In genomic region chr3:148408667-148409066, GRCh38 we compare ENCODE assay signal across 1 cellular context.
TF ChIP-seq lines count a peak whose summit lies in the region.

No MANE protein-coding gene starts in this region.

TF ChIP-seq in GM23338, 12 proteins besides CTCF, POLR2A, EP300 and RAD21:
- TF ChIP-seq ZNF462 (CRISPR knock-in tag; IDR thresholded peaks at IDR 0.05) (no peak), ZNF114 (CRISPR knock-in tag; IDR thresholded peaks at IDR 0.05) (no peak), ZNF331 (CRISPR knock-in tag; IDR thresholded peaks at IDR 0.05; ENCODE audit: low read depth) (no peak), JUNB (IDR thresholded peaks at IDR 0.05; ENCODE audit: unreplicated experiment) (no peak), EZH2 (IDR thresholded peaks at IDR 0.05; ENCODE audit: low read depth, unreplicated experiment) (no peak), POLR2AphosphoS5 (IDR thresholded peaks at IDR 0.05; ENCODE audit: low read depth) (no peak), EZH2phosphoT487 (IDR thresholded peaks at IDR 0.05; ENCODE audit: unreplicated experiment) (no peak), STAT1 (IDR thresholded peaks at IDR 0.05; ENCODE audit: unreplicated experiment) (no peak), NANOG (IDR thresholded peaks at IDR 0.05; ENCODE audit: borderline replicate concordance) (no peak), ETS1 (IDR thresholded peaks at IDR 0.05) (no peak), REST (IDR thresholded peaks at IDR 0.05; ENCODE audit: unreplicated experiment) (no peak), CREB1 (CRISPR knock-in tag; IDR thresholded peaks at IDR 0.05; ENCODE audit: low read depth) (no peak)
TF ChIP-seq in GM23338: peak in this region for 0.
